8 cellular contexts compared by ENCODE assay signal in genomic region chr2:55010149-55010591, GRCh38. TPM values are rescaled to one million over a fixed set of nuclear protein-coding genes. Genes with fewer than 3 reads are reported as not detected.
DNase-seq lines count a peak whose midpoint lies in the region; ATAC-seq and TF ChIP-seq lines count a peak whose summit lies in the region.

No MANE protein-coding gene starts in this region.

- H3K4me3 Mint-ChIP-seq in Calu3 (ENCODE audit: low read depth, unreplicated experiment) = peak overlapping the region; percentile 69
- peak overlapping the region; percentile 65 for H3K4me3 Mint-ChIP-seq in stimulated activated effector memory CD8-positive, alpha-beta T cell treated with anti-CD3 and anti-CD28 coated beads, Interleukin-12 subunit alpha, Interleukin-12 subunit beta, amount 100 ng/mL, for 72 hours

- H3K4me1 Mint-ChIP-seq in Calu3 (ENCODE audit: low read depth, unreplicated experiment) = peaks cover 65% of the 10 kb centered on the region
- peaks cover 41% of the 10 kb centered on the region for H3K4me1 Mint-ChIP-seq in stimulated activated effector memory CD8-positive, alpha-beta T cell treated with anti-CD3 and anti-CD28 coated beads, Interleukin-12 subunit alpha, Interleukin-12 subunit beta, amount 100 ng/mL, for 72 hours

- H3K9me3 ChIP-seq in breast epithelium = no peaks in the 10 kb centered on the region

- no peak for TF ChIP-seq POLR2A in breast epithelium (IDR thresholded peaks at IDR 0.05)

- no peak for TF ChIP-seq CTCF in Calu3 (IDR thresholded peaks at IDR 0.05; ENCODE audit: unreplicated experiment)
- no peak for TF ChIP-seq CTCF in breast epithelium (IDR thresholded peaks at IDR 0.05)

- H3K27ac ChIP-seq in breast epithelium = peak overlapping the region; percentile 56 to 84

- intact Hi-C loops in Calu3 (cut with micrococcal nuclease; ENCODE audit: unreplicated experiment) = loop anchor here (2.0 kb wide), 1 partner anchor 29 kb away; no protein-coding TSS in a partner anchor
- intact Hi-C loops in breast epithelium (cut with DNase I; ENCODE audit: low total_unique reads) = no loop called here

- no TSS peak for BruUV-seq in Calu3 (replicated peaks; lab: Mats Ljungman, UMichigan)

- peaks cover 0 to 24% of the 10 kb centered on the region in 2 donors for H3K4me1 ChIP-seq in breast epithelium

- CTCF ChIA-PET in Calu3 (lab: Charles Lee) = interaction anchor here (0.6 to 1.1 kb wide), 3 partner anchors 39 to 110 kb away, joined by 3 to 10 read pairs (median 5); no protein-coding TSS in a partner anchor

- peak overlapping the region; percentile 68 for H3K27ac Mint-ChIP-seq in Calu3 (ENCODE audit: unreplicated experiment)
- peak overlapping the region; percentile 51 for H3K27ac Mint-ChIP-seq in stimulated activated effector memory CD8-positive, alpha-beta T cell treated with anti-CD3 and anti-CD28 coated beads, Interleukin-12 subunit alpha, Interleukin-12 subunit beta, amount 100 ng/mL, for 72 hours

- H3K9me3 Mint-ChIP-seq in Calu3 (ENCODE audit: low read depth, unreplicated experiment) = no peaks in the 10 kb centered on the region
- no peaks in the 10 kb centered on the region for H3K9me3 Mint-ChIP-seq in stimulated activated effector memory CD8-positive, alpha-beta T cell treated with anti-CD3 and anti-CD28 coated beads, Interleukin-12 subunit alpha, Interleukin-12 subunit beta, amount 100 ng/mL, for 72 hours

- DNase-seq in Calu3 (peak; percentile 59), T-helper 1 cell (peak in 4 of 5 donors; percentile 25 to 65 (median 41)), breast epithelium (ENCODE audit: low spot score in 2 of 2) (peak in 1 of 2 donors; percentile 60), left lobe of liver (ENCODE audit: low spot score) (peak; percentile 81), NCI-H2196 (lab: John Stamatoyannopoulos, UW; ENCODE audit: unreplicated experiment) (no peak)
- DNase-seq in stimulated activated effector memory CD8-positive, alpha-beta T cell treated with anti-CD3 and anti-CD28 coated beads, Interleukin-12 subunit alpha, Interleukin-12 subunit beta, amount 100 ng/mL, for 72 hours (ENCODE audit: low spot score in 2 of 2) = peak in 1 of 2 donors; percentile 54

- H3K27me3 Mint-ChIP-seq in Calu3 (ENCODE audit: unreplicated experiment) = no peaks in the 10 kb centered on the region

- peak overlapping the region; percentile 14 to 57 (median 46) for H3K4me3 ChIP-seq in breast epithelium

- H3K27me3 ChIP-seq in breast epithelium = no peaks in the 10 kb centered on the region

- ATAC-seq in GM19463 (IDR thresholded peaks at IDR 0.05; ENCODE audit: unreplicated experiment) (peak; percentile 94), HG03520 (IDR thresholded peaks at IDR 0.05; ENCODE audit: unreplicated experiment) (peak; percentile 88), left lobe of liver (peak; percentile 77)
- peak; percentile 92 for ATAC-seq in stimulated activated effector memory CD8-positive, alpha-beta T cell treated with anti-CD3 and anti-CD28 coated beads, Interleukin-12 subunit alpha, Interleukin-12 subunit beta, amount 100 ng/mL, for 72 hours

- H3K36me3 Mint-ChIP-seq in Calu3 (ENCODE audit: insufficient read depth, unreplicated experiment) = peaks cover 23% of the 10 kb centered on the region
- no peaks in the 10 kb centered on the region for H3K36me3 Mint-ChIP-seq in stimulated activated effector memory CD8-positive, alpha-beta T cell treated with anti-CD3 and anti-CD28 coated beads, Interleukin-12 subunit alpha, Interleukin-12 subunit beta, amount 100 ng/mL, for 72 hours

- H3K36me3 ChIP-seq in breast epithelium = no peaks in the 10 kb centered on the region

RNA-seq across cellular contexts. Expression of gene RTN4, which starts 40.1 kb away (rescaled TPM):
- total RNA-seq in Calu3 (2022) (386 and 394 TPM in 2 replicates), breast epithelium (100 to 1,000 TPM; 188 to 419 (median 201) TPM), left lobe of liver (183 TPM)
